In the genomic region with DNA sequence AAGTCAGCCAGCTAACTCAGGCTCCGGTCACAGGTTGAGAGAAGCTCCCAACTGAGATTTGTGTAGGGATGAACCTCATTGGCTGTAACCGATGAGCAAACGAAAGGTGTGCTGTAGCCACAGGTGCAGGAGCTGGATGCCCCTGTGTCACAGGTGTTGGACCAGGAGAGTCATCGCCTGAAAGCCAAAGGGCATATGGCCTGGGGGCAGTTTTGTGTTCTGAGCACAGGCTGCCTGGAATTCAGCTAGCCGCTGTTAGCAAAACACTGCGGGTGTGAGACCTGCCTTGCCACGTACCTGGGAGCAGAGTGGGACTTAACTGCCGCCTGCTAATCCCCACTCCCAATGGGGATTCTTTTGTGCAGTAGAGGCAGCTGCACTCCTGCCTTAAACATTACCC, we compare ENCODE assay signal across 16 cellular contexts.
"Had no signal": no experiment of that assay in that cellular context is flagged by ENCODE, and none has a peak within 500 bp of the region (broad histone marks: within the 10 kb centered on the region; RNA-seq: fewer than 3 reads in every experiment).

No MANE protein-coding gene starts in this region.

- DNase-seq: effector memory CD4-positive, alpha-beta T cell; glutamatergic neuron; immature natural killer cell; spleen; stimulated activated CD4-positive, alpha-beta T cell treated with anti-CD3 and anti-CD28 coated beads, Interleukin-15, amount 100 ng/mL, for 24 hours; stimulated activated CD4-positive, alpha-beta T cell treated with anti-CD3 and anti-CD28 coated beads, Interleukin-1b, Interleukin-23, amount 100 ng/mL, for 48 hours; stimulated activated CD4-positive, alpha-beta T cell treated with anti-CD3 and anti-CD28 coated beads, Interleukin-4, amount 100 ng/mL, for 4 hours; stimulated activated naive CD4-positive, alpha-beta T cell; stomach; substantia nigra had no signal

- H3K27me3 Mint-ChIP-seq: type B pancreatic cell had no signal

- H3K9me3 ChIP-seq: gastroesophageal sphincter had no signal

- H3K27ac ChIP-seq: gastroesophageal sphincter, stomach, thoracic aorta had no signal

- H3K4me1 Mint-ChIP-seq: mesothelial cell of epicardium, nephron had no signal

- H3K4me3 Mint-ChIP-seq: immature natural killer cell, mesothelial cell of epicardium, nephron, type B pancreatic cell had no signal

- H3K27ac Mint-ChIP-seq: mesothelial cell of epicardium, nephron, type B pancreatic cell had no signal

- H3K27me3 ChIP-seq: gastroesophageal sphincter, spleen, stomach had no signal

- H3K36me3 ChIP-seq: thoracic aorta had no signal

- H3K4me3 ChIP-seq: gastroesophageal sphincter, spleen, stomach, thoracic aorta had no signal

- H3K4me1 ChIP-seq: gastroesophageal sphincter had no signal

- ATAC-seq: gastroesophageal sphincter, sciatic nerve had no signal
